ENCODE assay signal across 20 cellular contexts in genomic region chr6:41406821-41407787, GRCh38.
DNase-seq lines count a peak whose midpoint lies in the region; ATAC-seq, FAIRE-seq and TF ChIP-seq lines count a peak whose summit lies in the region.
"Had no signal": no experiment of that assay in that cellular context is flagged by ENCODE, and none has a peak within 500 bp of the region (broad histone marks: within the 10 kb centered on the region; RNA-seq: fewer than 3 reads in every experiment).

No MANE protein-coding gene starts in this region.

- H3K9me3 ChIP-seq in SK-N-SH (no peaks in the 10 kb centered on the region), thyroid gland (no peaks in the 10 kb centered on the region)

- DNase-seq in SK-N-SH (no peak), glutamatergic neuron (no peak), left lobe of liver (ENCODE audit: low spot score) (no peak), thyroid gland (peak; percentile 83 to 87), H54 (ENCODE audit: insufficient read length, low spot score) (no peak)
- DNase-seq: activated naive CD8-positive, alpha-beta T cell treated with anti-CD3 and anti-CD28 coated beads, Interleukin-2, amount 50 U/mL, for 24 hours; COR-L47; dorsolateral prefrontal cortex; EL; kidney glomerular epithelial cell; NCI-H2107; OCI-M1; stimulated activated CD4-positive, alpha-beta T cell treated with anti-CD3 and anti-CD28 coated beads, Interleukin-2, amount 100 ng/mL, for 48 hours; T-helper 2 cell had no signal

- ATAC-seq in left lobe of liver (peak; percentile 51), HG02571 (IDR thresholded peaks at IDR 0.05; ENCODE audit: unreplicated experiment) (no peak), HG03432 (IDR thresholded peaks at IDR 0.05; ENCODE audit: unreplicated experiment) (no peak)
- ATAC-seq: activated CD4-positive, CD25-positive, alpha-beta regulatory T cell treated with anti-CD3 and anti-CD28 coated beads, Interleukin-2, amount 50 U/mL, for 24 hours; activated naive CD8-positive, alpha-beta T cell treated with anti-CD3 and anti-CD28 coated beads, Interleukin-2, amount 50 U/mL, for 24 hours; HCT116 had no signal

- H3K4me1 ChIP-seq in SK-N-SH (ENCODE audit: control insufficient read depth in 1 of 2, insufficient read depth in 2 of 2, low read depth in 1 of 2, low read length in 1 of 2) (no peaks in the 10 kb centered on the region; a peak in 1 of 4 replicates), thyroid gland (peaks cover 0 to 12% of the 10 kb centered on the region in 2 donors)

- H3K4me2 ChIP-seq in SK-N-SH: peak overlapping the region; percentile 19; the same call in 1 of the 2 replicates
- H3K4me2 ChIP-seq: KMS-11 had no signal

- H3K9me2 ChIP-seq in SK-N-SH: no peaks in the 10 kb centered on the region

- no peak overlapping the region for H3K4me3 ChIP-seq in SK-N-SH (ENCODE audit: low read depth in 2 of 2, low read length in 1 of 2)
- no peak overlapping the region for H3K4me3 ChIP-seq in thyroid gland (replicated peaks in 1 of 3)

- no peaks in the 10 kb centered on the region for H3K79me2 ChIP-seq in SK-N-SH (ENCODE audit: insufficient read depth)

- TF ChIP-seq POLR2A in thyroid gland (IDR thresholded peaks at IDR 0.05) (no peak), H54 (IDR thresholded peaks at IDR 0.05; ENCODE audit: low read depth, low read length) (no peak)

- H3K27me3 ChIP-seq in SK-N-SH (ENCODE audit: insufficient read depth) (peaks cover 25% of the 10 kb centered on the region), thyroid gland (no peaks in the 10 kb centered on the region)

- POLR2A ChIA-PET in SK-N-SH (lab: Yijun Ruan, JAX): no interaction called here

- no peak overlapping the region for H3K9ac ChIP-seq in SK-N-SH
- H3K9ac ChIP-seq: KMS-11 had no signal

- peaks cover 14% of the 10 kb centered on the region for H3K4me1 Mint-ChIP-seq in glutamatergic neuron (ENCODE audit: low read depth, unreplicated experiment)
- H3K4me1 Mint-ChIP-seq: activated naive CD8-positive, alpha-beta T cell treated with anti-CD3 and anti-CD28 coated beads, Interleukin-2, amount 50 U/mL, for 24 hours had no signal

- TF ChIP-seq RAD21 in SK-N-SH (IDR thresholded peaks at IDR 0.05; ENCODE audit: low read length): no peak

- no peak overlapping the region for H3K27ac Mint-ChIP-seq in glutamatergic neuron (ENCODE audit: unreplicated experiment)
- H3K27ac Mint-ChIP-seq: activated naive CD8-positive, alpha-beta T cell treated with anti-CD3 and anti-CD28 coated beads, Interleukin-2, amount 50 U/mL, for 24 hours had no signal

- intact Hi-C loops in thyroid gland (cut with DNase I): no loop called here

- H3K36me3 Mint-ChIP-seq in glutamatergic neuron (ENCODE audit: unreplicated experiment): peaks cover 4% of the 10 kb centered on the region

- H3F3A ChIP-seq in SK-N-SH (replicated peaks; ENCODE audit: insufficient read depth): no peaks in the 10 kb centered on the region

- H3K27me3 Mint-ChIP-seq in glutamatergic neuron (ENCODE audit: unreplicated experiment): peaks cover 7% of the 10 kb centered on the region

- no peak for TF ChIP-seq CTCF in SK-N-SH (IDR thresholded peaks at IDR 0.05)
- TF ChIP-seq CTCF in glutamatergic neuron (IDR thresholded peaks at IDR 0.05; ENCODE audit: partially characterized antibody, unreplicated experiment): no peak
- no peak for TF ChIP-seq CTCF in thyroid gland (IDR thresholded peaks at IDR 0.05)

- no peak for FAIRE-seq in H54 (lab: Jason Lieb, UNC)
- FAIRE-seq: bronchial epithelial cell had no signal

- H3K9me3 Mint-ChIP-seq in glutamatergic neuron (ENCODE audit: unreplicated experiment): peaks cover 3% of the 10 kb centered on the region
- H3K9me3 Mint-ChIP-seq: activated naive CD8-positive, alpha-beta T cell treated with anti-CD3 and anti-CD28 coated beads, Interleukin-2, amount 50 U/mL, for 24 hours had no signal

- no peak overlapping the region for H2AFZ ChIP-seq in SK-N-SH (ENCODE audit: low read depth)

- H3K27ac ChIP-seq in SK-N-SH (ENCODE audit: low read depth in 2 of 2, low read length in 1 of 2) (no peak overlapping the region), thyroid gland (no peak overlapping the region)
- H3K27ac ChIP-seq: dorsolateral prefrontal cortex, KMS-11 had no signal

- H3K36me3 ChIP-seq in SK-N-SH (replicated peaks in 1 of 2; ENCODE audit: control insufficient read depth in 1 of 2, insufficient read depth in 2 of 2, low read length in 1 of 2) (no peaks in the 10 kb centered on the region), thyroid gland (no peaks in the 10 kb centered on the region)

- TF ChIP-seq EP300 in SK-N-SH (IDR thresholded peaks at IDR 0.05; ENCODE audit: borderline replicate concordance in 1 of 2, low read depth in 1 of 2, low read length in 1 of 2): no peak

- 36% methylated on average over 14 of the region's 67 CpGs for WGBS in SK-N-SH (ENCODE audit: low lambda C conversion rate)
- WGBS in thyroid gland, 2 donors: 51 to 63% methylated on average over 53 to 63 of the region's 67 CpGs

- CTCF ChIA-PET in SK-N-SH (lab: Yijun Ruan, JAX): interaction anchor here (0.6 to 8.3 kb wide), 6 partner anchors 15 to 276 kb away, joined by 3 to 52 read pairs (median 4); no protein-coding TSS in a partner anchor

- no peaks in the 10 kb centered on the region for H4K20me1 ChIP-seq in SK-N-SH (ENCODE audit: insufficient read depth)

- peak overlapping the region; percentile 77 for H3K4me3 Mint-ChIP-seq in glutamatergic neuron (ENCODE audit: unreplicated experiment)
- H3K4me3 Mint-ChIP-seq: activated naive CD8-positive, alpha-beta T cell treated with anti-CD3 and anti-CD28 coated beads, Interleukin-2, amount 50 U/mL, for 24 hours had no signal

TF ChIP-seq in SK-N-SH, 30 proteins besides CTCF, POLR2A, EP300 and RAD21:
- TF ChIP-seq IRF3 (IDR thresholded peaks at IDR 0.05; ENCODE audit: low read depth, low read length) (no peak), NFIC (IDR thresholded peaks at IDR 0.05; ENCODE audit: borderline replicate concordance) (peak; percentile 59)
TF ChIP-seq in SK-N-SH: peak in this region for 1.

Comparison
In these comparisons a context has a peak if more than half of its experiments do, and no peak if none do; other contexts are left out.
1. DNase-seq: peak in thyroid gland (2 of 2); none in SK-N-SH (single experiment), glutamatergic neuron (single experiment), left lobe of liver (single experiment) and H54 (single experiment).